In genomic region chr2:175227382-175227781, GRCh38 we compare ENCODE assay signal across 13 cellular contexts.
"Had no signal": no experiment of that assay in that cellular context is flagged by ENCODE, and none has a peak within 500 bp of the region (broad histone marks: within the 10 kb centered on the region; RNA-seq: fewer than 3 reads in every experiment).

No MANE protein-coding gene starts in this region.

- DNase-seq: activated B cell treated with CpG ODN at 0.5 μM for 24 hours; activated CD8-positive, alpha-beta memory T cell treated with anti-CD3 and anti-CD28 coated beads for 24 hours; activated gamma-delta T cell treated with Interleukin-2 at 50 U/mL for 16 hours; dorsolateral prefrontal cortex; erythroblast; left colon; lower lobe of right lung; stimulated activated CD4-positive, alpha-beta T cell treated with anti-CD3 and anti-CD28 coated beads, Interleukin-1b, Interleukin-23, amount 100 ng/mL, for 48 hours; stimulated activated naive CD4-positive, alpha-beta T cell had no signal

- ATAC-seq: gastroesophageal sphincter, left colon, lower lobe of right lung, sciatic nerve had no signal

- H3K36me3 Mint-ChIP-seq: type B pancreatic cell had no signal

- H3K4me3 Mint-ChIP-seq: activated B cell treated with CpG ODN at 0.5 μM for 24 hours, neural crest cell, type B pancreatic cell had no signal

- H3K4me1 Mint-ChIP-seq: activated B cell treated with CpG ODN at 0.5 μM for 24 hours, neural crest cell had no signal

- H3K27ac Mint-ChIP-seq: activated B cell treated with CpG ODN at 0.5 μM for 24 hours, type B pancreatic cell had no signal

- H3K9me3 Mint-ChIP-seq: activated B cell treated with CpG ODN at 0.5 μM for 24 hours, neural crest cell, type B pancreatic cell had no signal
